ENCODE assay signal across 8 cellular contexts in genomic region chr1:23528245-23528978, GRCh38. TPM values are rescaled to one million over a fixed set of nuclear protein-coding genes. Genes with fewer than 3 reads are reported as not detected.
DNase-seq lines count a peak whose midpoint lies in the region; ATAC-seq and TF ChIP-seq lines count a peak whose summit lies in the region.

No MANE protein-coding gene starts in this region.

- peaks cover 29% of the 10 kb centered on the region for H3K4me1 Mint-ChIP-seq in MCF 10A (ENCODE audit: insufficient read depth, unreplicated experiment)

- POLR2A ChIA-PET in HEK293T (lab: Yijun Ruan, JAX) (interaction anchor here (0.8 to 3.4 kb wide), 8 partner anchors 10 to 184 kb away, joined by 3 to 14 read pairs (median 4); partner anchors contain the start of gene HNRNPR), MCF 10A (lab: Yijun Ruan, JAX) (interaction anchor here (0.6 to 1.9 kb wide), 16 partner anchors 8 to 572 kb away, joined by 3 to 8 read pairs (median 4); partner anchors contain the start of genes ASAP3, HNRNPR, RPL11 and ZNF436)

- H3K27ac Mint-ChIP-seq in MCF 10A (ENCODE audit: low read depth, unreplicated experiment) = no peak overlapping the region

- BruUV-seq in MCF 10A (replicated peaks; lab: Mats Ljungman, UMichigan) = no TSS peak

- H3K36me3 ChIP-seq in lower lobe of right lung = no peaks in the 10 kb centered on the region

- DNase-seq in GM04503 (ENCODE audit: low read depth) (peak; percentile 36), HEK293T (ENCODE audit: extremely low spot score) (peak; percentile 62), NCI-H2081 (lab: John Stamatoyannopoulos, UW) (peak; percentile 83 to 89), UCSD-AML1 (lab: John Stamatoyannopoulos, UW; ENCODE audit: unreplicated experiment) (peak; percentile 80), MCF 10A (ENCODE audit: unreplicated experiment) (peak; percentile 97), lower lobe of right lung (peak; percentile 91), ecto neural progenitor cell (ENCODE audit: low spot score) (no peak)
- DNase-seq in stimulated activated CD8-positive, alpha-beta memory T cell treated with anti-CD3 and anti-CD28 coated beads, Interleukin-4, amount 100 ng/mL, for 4 hours (ENCODE audit: low read depth in 2 of 2, low spot score in 1 of 2) = peak; percentile 53 to 54

- H3K9me3 ChIP-seq in lower lobe of right lung = no peaks in the 10 kb centered on the region

- H3K4me3 ChIP-seq in lower lobe of right lung = peak overlapping the region; percentile 30

- H3K4me1 ChIP-seq in lower lobe of right lung = peaks cover 79% of the 10 kb centered on the region

- H3K27me3 Mint-ChIP-seq in MCF 10A (ENCODE audit: insufficient read depth, unreplicated experiment) = no peaks in the 10 kb centered on the region

- no peak for TF ChIP-seq CTCF in MCF 10A (IDR thresholded peaks at IDR 0.05; ENCODE audit: unreplicated experiment)
- peak; percentile 5 for TF ChIP-seq CTCF in lower lobe of right lung (IDR thresholded peaks at IDR 0.05)

- H3K27ac ChIP-seq in lower lobe of right lung = peak overlapping the region; percentile 60

- CTCF ChIA-PET in HEK293T (lab: Yijun Ruan, JAX) = interaction anchor here (0.6 to 2.7 kb wide), 7 partner anchors 11 to 109 kb away, joined by 3 to 12 read pairs (median 4); no protein-coding TSS in a partner anchor
- CTCF ChIA-PET in MCF 10A (lab: Yijun Ruan, JAX) = interaction anchor here (0.6 to 2.8 kb wide), 11 partner anchors 10 to 488 kb away, joined by 3 to 19 read pairs (median 6); no protein-coding TSS in a partner anchor

- no peaks in the 10 kb centered on the region for H3K9me3 Mint-ChIP-seq in MCF 10A (ENCODE audit: unreplicated experiment)

- peaks cover 11% of the 10 kb centered on the region for H3K36me3 Mint-ChIP-seq in MCF 10A (ENCODE audit: insufficient read depth, unreplicated experiment)

- intact Hi-C loops in MCF 10A (cut with micrococcal nuclease) = no loop called here
- intact Hi-C loops in lower lobe of right lung (cut with DNase I) = no loop called here

- peak; percentile 83 to 88 for ATAC-seq in lower lobe of right lung

- peak overlapping the region; percentile 38 for H3K4me3 Mint-ChIP-seq in MCF 10A (ENCODE audit: unreplicated experiment)

- no peaks in the 10 kb centered on the region for H3K27me3 ChIP-seq in lower lobe of right lung (ENCODE audit: low read depth)

TF ChIP-seq in HEK293T, 16 proteins besides CTCF, POLR2A, EP300 and RAD21:
- TF ChIP-seq, protein P1, sequence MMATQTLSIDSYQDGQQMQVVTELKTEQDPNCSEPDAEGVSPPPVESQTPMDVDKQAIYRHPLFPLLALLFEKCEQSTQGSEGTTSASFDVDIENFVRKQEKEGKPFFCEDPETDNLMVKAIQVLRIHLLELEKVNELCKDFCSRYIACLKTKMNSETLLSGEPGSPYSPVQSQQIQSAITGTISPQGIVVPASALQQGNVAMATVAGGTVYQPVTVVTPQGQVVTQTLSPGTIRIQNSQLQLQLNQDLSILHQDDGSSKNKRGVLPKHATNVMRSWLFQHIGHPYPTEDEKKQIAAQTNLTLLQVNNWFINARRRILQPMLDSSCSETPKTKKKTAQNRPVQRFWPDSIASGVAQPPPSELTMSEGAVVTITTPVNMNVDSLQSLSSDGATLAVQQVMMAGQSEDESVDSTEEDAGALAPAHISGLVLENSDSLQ (IDR thresholded peaks at IDR 0.05) = peak; percentile 56
- no peak for TF ChIP-seq HDGF (IDR thresholded peaks at IDR 0.05; ENCODE audit: borderline replicate concordance)

RNA-seq across cellular contexts. Expression of gene E2F2, which starts 2.6 kb away (rescaled TPM):
- total RNA-seq in MCF 10A (2022) (0.32 and 0.89 TPM in 2 replicates), lower lobe of right lung (1.1 TPM)

RNA-seq across cellular contexts. Expression of gene ID3, which starts 30.9 kb away (rescaled TPM):
- total RNA-seq in MCF 10A (2022) (15.7 and 34.8 TPM in 2 replicates), lower lobe of right lung (137 TPM)

RNA-seq across cellular contexts. Expression of gene ASAP3, which starts 44.4 kb away (rescaled TPM):
- 11.1 and 11.2 TPM in 2 replicates for total RNA-seq in MCF 10A (2022)
- total RNA-seq in lower lobe of right lung = 34.5 TPM
